13 cellular contexts compared by ENCODE assay signal in genomic region chr4:83875437-83875836, GRCh38.
DNase-seq lines count a peak whose midpoint lies in the region; ATAC-seq, FAIRE-seq and TF ChIP-seq lines count a peak whose summit lies in the region.
"Had no signal": no experiment of that assay in that cellular context is flagged by ENCODE, and none has a peak within 500 bp of the region (broad histone marks: within the 10 kb centered on the region; RNA-seq: fewer than 3 reads in every experiment).

No MANE protein-coding gene starts in this region.

- no peak for ATAC-seq in HG02571 (IDR thresholded peaks at IDR 0.05; ENCODE audit: unreplicated experiment)
- ATAC-seq: A549, K562 had no signal

- FAIRE-seq in urothelium cell line (lab: Jason Lieb, UNC): peak; percentile 48
- FAIRE-seq: A549, K562 had no signal

- no peak for TF ChIP-seq CTCF in GM10266 (IDR thresholded peaks at IDR 0.05; ENCODE audit: control insufficient read depth, insufficient read depth, low read depth, missing control alignments)

- DNase-seq in NCI-H82 (lab: John Stamatoyannopoulos, UW) (peak; percentile 7), NCI-H82 treated with DMSO at 0.1 percent for 48 hours (lab: John Stamatoyannopoulos, UW; ENCODE audit: unreplicated experiment) (no peak), ELR (ENCODE audit: low read depth) (peak; percentile 43), hepatic stellate cell (ENCODE audit: low spot score) (peak; percentile 19), urothelium cell line (ENCODE audit: low spot score) (no peak), GM10266 (ENCODE audit: extremely low spot score) (no peak)
- DNase-seq in stimulated activated naive CD4-positive, alpha-beta T cell (lab: John Stamatoyannopoulos, UW): no peak
- DNase-seq: CD4-positive, alpha-beta memory T cell; DMS79 treated with DMSO at 0.1 percent for 48 hours; GDM1 had no signal

Comparison
In these comparisons a context has a peak if more than half of its experiments do, and no peak if none do; other contexts are left out.
1. DNase-seq: peak in NCI-H82 (single experiment), ELR (single experiment) and hepatic stellate cell (single experiment); none in NCI-H82 treated with DMSO at 0.1 percent for 48 hours (single experiment), urothelium cell line (single experiment), stimulated activated naive CD4-positive, alpha-beta T cell (0 of 6) and GM10266 (single experiment).